Comparison of ENCODE assay signal across 21 cellular contexts in the genomic region with DNA sequence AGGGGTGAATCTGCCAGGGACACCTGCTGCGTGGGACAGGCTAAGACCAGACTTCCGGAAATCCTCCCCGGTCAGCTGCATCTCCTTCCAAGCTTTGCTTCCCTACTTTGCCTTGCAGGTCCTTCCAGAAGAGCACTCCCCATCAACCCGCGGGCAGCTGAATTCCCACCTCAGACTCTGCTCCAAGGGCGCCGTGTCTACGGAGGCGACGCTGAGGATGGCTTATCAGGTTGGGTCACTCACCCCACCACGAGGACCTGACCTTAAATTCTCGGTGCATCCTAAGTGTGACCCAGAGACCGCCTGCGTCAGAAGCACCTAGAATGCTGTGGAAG.
"Had no signal": no experiment of that assay in that cellular context is flagged by ENCODE, and none has a peak within 500 bp of the region (broad histone marks: within the 10 kb centered on the region; RNA-seq: fewer than 3 reads in every experiment).

No MANE protein-coding gene starts in this region.

- H3K27me3 ChIP-seq: MG63 had no signal

- H3K27ac ChIP-seq: RWPE1 had no signal

- H3K36me3 ChIP-seq: MG63 had no signal

- H3K9ac ChIP-seq: SK-N-SH had no signal

- H3K4me2 ChIP-seq: SK-N-SH had no signal

- H3K27ac Mint-ChIP-seq: IgD-negative memory B cell had no signal

- H3K9me3 ChIP-seq: MG63, SK-N-SH had no signal

- H3K9me3 Mint-ChIP-seq: IgD-negative memory B cell had no signal

- DNase-seq: KBM-7, MG63, NCI-H1092, NCI-H1105 treated with DMSO at 0.1 percent for 48 hours, NCI-H1417 treated with DMSO at 0.1 percent for 48 hours, NCI-H146, NCI-H1694 treated with DMSO at 0.1 percent for 48 hours, NCI-H1930, NCI-H2081, NCI-H2107, NCI-H2227 treated with DMSO at 0.1 percent for 48 hours, NCI-H524 treated with DMSO at 0.1 percent for 48 hours, NCI-H69, NCI-H774, PC-3, SHP77, SK-N-SH, SW 1271 had no signal

- H3K4me3 ChIP-seq: MG63 had no signal

- ATAC-seq: Panc1, PC-3 had no signal
